ENCODE assay signal across 8 cellular contexts in genomic region chr14:69694730-69695663, GRCh38.
DNase-seq lines count a peak whose midpoint lies in the region; ATAC-seq and TF ChIP-seq lines count a peak whose summit lies in the region.

No MANE protein-coding gene starts in this region.

- peak overlapping the region; percentile 27 to 43 for H3K4me3 Mint-ChIP-seq in activated T-cell treated with anti-CD3 and anti-CD28 coated beads, Interleukin-2, amount 50 U/mL, for 72 hours
- peak overlapping the region; percentile 14 for H3K4me3 Mint-ChIP-seq in type B pancreatic cell

- ATAC-seq in activated T-cell treated with anti-CD3 and anti-CD28 coated beads, Interleukin-2, amount 50 U/mL, for 72 hours (replicated peaks in 1 of 2), result no peak
- ATAC-seq in activated naive CD4-positive, alpha-beta T cell treated with anti-CD3 and anti-CD28 coated beads, Interleukin-2, amount 50 U/mL, for 72 hours, result no peak
- ATAC-seq in left lobe of liver (peak; percentile 16), HG02885 (IDR thresholded peaks at IDR 0.05; ENCODE audit: poor library complexity, unreplicated experiment) (no peak)

- TF ChIP-seq CTCF in type B pancreatic cell (conservative IDR thresholded peaks at IDR 0.05), result no peak

- peaks cover 86% of the 10 kb centered on the region for H3K4me1 Mint-ChIP-seq in activated T-cell treated with anti-CD3 and anti-CD28 coated beads, Interleukin-2, amount 50 U/mL, for 72 hours (ENCODE audit: low read depth)
- peaks cover 68% of the 10 kb centered on the region for H3K4me1 Mint-ChIP-seq in type B pancreatic cell (ENCODE audit: unreplicated experiment)

- no peaks in the 10 kb centered on the region for H3K27me3 Mint-ChIP-seq in activated T-cell treated with anti-CD3 and anti-CD28 coated beads, Interleukin-2, amount 50 U/mL, for 72 hours (ENCODE audit: low read depth)
- no peaks in the 10 kb centered on the region for H3K27me3 Mint-ChIP-seq in type B pancreatic cell

- DNase-seq in activated T-cell treated with anti-CD3 and anti-CD28 coated beads, Interleukin-2, amount 50 U/mL, for 72 hours, result no peak
- no peak for DNase-seq in activated T-cell treated with anti-CD3 and anti-CD28 coated beads for 4 hours
- no peak for DNase-seq in activated naive CD4-positive, alpha-beta T cell treated with anti-CD3 and anti-CD28 coated beads, Interleukin-2, amount 50 U/mL, for 72 hours (ENCODE audit: low spot score in 2 of 2)
- no peak for DNase-seq in left lobe of liver (ENCODE audit: low spot score)
- no peak for DNase-seq in type B pancreatic cell (ENCODE audit: extremely low spot score, unreplicated experiment)
- DNase-seq in ecto neural progenitor cell (ENCODE audit: low spot score), result no peak
- no peak for DNase-seq in 8988T

- H3K27ac Mint-ChIP-seq in activated T-cell treated with anti-CD3 and anti-CD28 coated beads, Interleukin-2, amount 50 U/mL, for 72 hours, result peak overlapping the region; percentile 94
- peak overlapping the region; percentile 60 to 67 for H3K27ac Mint-ChIP-seq in activated naive CD4-positive, alpha-beta T cell treated with anti-CD3 and anti-CD28 coated beads, Interleukin-2, amount 50 U/mL, for 72 hours
- peak overlapping the region; percentile 85 for H3K27ac Mint-ChIP-seq in type B pancreatic cell

- no peaks in the 10 kb centered on the region for H3K9me3 Mint-ChIP-seq in activated T-cell treated with anti-CD3 and anti-CD28 coated beads, Interleukin-2, amount 50 U/mL, for 72 hours
- H3K9me3 Mint-ChIP-seq in activated naive CD4-positive, alpha-beta T cell treated with anti-CD3 and anti-CD28 coated beads, Interleukin-2, amount 50 U/mL, for 72 hours, result no peaks in the 10 kb centered on the region
- H3K9me3 Mint-ChIP-seq in type B pancreatic cell, result no peaks in the 10 kb centered on the region

- peaks cover 6 to 8% of the 10 kb centered on the region in 2 donors for H3K36me3 Mint-ChIP-seq in activated T-cell treated with anti-CD3 and anti-CD28 coated beads, Interleukin-2, amount 50 U/mL, for 72 hours (ENCODE audit: insufficient read depth in 2 of 2)
- H3K36me3 Mint-ChIP-seq in activated naive CD4-positive, alpha-beta T cell treated with anti-CD3 and anti-CD28 coated beads, Interleukin-2, amount 50 U/mL, for 72 hours, result peaks cover 0 to 64% of the 10 kb centered on the region in 2 donors
- peaks cover 3% of the 10 kb centered on the region for H3K36me3 Mint-ChIP-seq in type B pancreatic cell
